ENCODE assay signal across 1 cellular context in genomic region chr1:70517444-70517843, GRCh38.
TF ChIP-seq lines count a peak whose summit lies in the region.

No MANE protein-coding gene starts in this region.

TF ChIP-seq in HepG2, 621 proteins besides CTCF, POLR2A, EP300 and RAD21 (continued from another document):
- TF ChIP-seq ZBTB40 (IDR thresholded peaks at IDR 0.05) (no peak), ZBTB40 (CRISPR knock-in tag; IDR thresholded peaks at IDR 0.05) (no peak), ZNF790 (CRISPR knock-in tag; IDR thresholded peaks at IDR 0.05; ENCODE audit: borderline replicate concordance) (no peak), CBX5 (CRISPR knock-in tag; IDR thresholded peaks at IDR 0.05; ENCODE audit: borderline replicate concordance) (no peak), JDP2 (CRISPR knock-in tag; IDR thresholded peaks at IDR 0.05; ENCODE audit: borderline replicate concordance) (no peak), ZNF740 (CRISPR knock-in tag; IDR thresholded peaks at IDR 0.05) (no peak), ZNF7 (CRISPR knock-in tag; IDR thresholded peaks at IDR 0.05) (no peak)
